16 cellular contexts compared by ENCODE assay signal in genomic region chr2:126370208-126370607, GRCh38.
A peak's percentile ranks its signal among the peaks of the same experiment; 100 is the strongest.
DNase-seq lines count a peak whose midpoint lies in the region; ATAC-seq and TF ChIP-seq lines count a peak whose summit lies in the region.
"Had no signal": no experiment of that assay in that cellular context is flagged by ENCODE, and none has a peak within 500 bp of the region (broad histone marks: within the 10 kb centered on the region; RNA-seq: fewer than 3 reads in every experiment).

No MANE protein-coding gene starts in this region.

- TF ChIP-seq CTCF in cardiac fibroblast (IDR thresholded peaks at IDR 0.05; ENCODE audit: low read depth, low read length): no peak

- peak; percentile 55 for ATAC-seq in left ventricle myocardium superior
- ATAC-seq: PC-3 had no signal

- DNase-seq in SW480 (ENCODE audit: low spot score) (peak; percentile 33), cardiac fibroblast (ENCODE audit: low read depth in 2 of 2) (peak; percentile 4 to 9), left ventricle myocardium superior (no peak), skeletal muscle cell (ENCODE audit: low read depth) (peak; percentile 31), NCI-H2029 (lab: John Stamatoyannopoulos, UW) (no peak), GF-D8 (lab: John Stamatoyannopoulos, UW) (no peak), cortex of kidney (lab: John Stamatoyannopoulos, UW) (no peak)
- DNase-seq: ACHN; CD4-positive, alpha-beta T cell; DMS79 treated with DMSO at 0.1 percent for 48 hours; HCEC 1CT; MV-4-11; NCI-H1436 treated with DMSO at 0.1 percent for 48 hours; NCI-H2227 treated with DMSO at 0.1 percent for 48 hours; NCI-H69; PC-3 had no signal

- intact Hi-C loops in left ventricle myocardium superior (cut with micrococcal nuclease): no loop called here

- H3K4me3 ChIP-seq in cardiac fibroblast (replicated peaks in 1 of 2; ENCODE audit: low read depth in 2 of 2, low read length in 2 of 2) (no peak overlapping the region), skeletal muscle cell (ENCODE audit: low read depth, low read length) (no peak overlapping the region)

Comparison
In these comparisons a context has a peak if more than half of its experiments do, and no peak if none do; other contexts are left out.
1. DNase-seq: peak in SW480 (single experiment), cardiac fibroblast (2 of 2) and skeletal muscle cell (single experiment); none in left ventricle myocardium superior (single experiment), NCI-H2029 (single experiment), GF-D8 (single experiment) and cortex of kidney (single experiment).